8 cellular contexts compared by ENCODE assay signal in genomic region chr10:50621981-50622496, GRCh38. TPM values are rescaled to one million over a fixed set of nuclear protein-coding genes. Genes with fewer than 3 reads are reported as not detected.
DNase-seq lines count a peak whose midpoint lies in the region; ATAC-seq and TF ChIP-seq lines count a peak whose summit lies in the region.

No MANE protein-coding gene starts in this region.

- H3K4me3 ChIP-seq in dorsolateral prefrontal cortex (peak overlapping the region; percentile 64 to 99 (median 92)), lower leg skin (ENCODE audit: low read depth, poor library complexity, severe bottlenecking) (peak overlapping the region; percentile 78)

- DNase-seq in ACHN = peak; percentile 96
- DNase-seq in NCI-H226 = peak; percentile 97
- DNase-seq in activated CD4-positive, alpha-beta T cell treated with anti-CD3 and anti-CD28 coated beads, Interleukin-2, amount 50 U/mL, for 48 hours = peak; percentile 58 to 70
- DNase-seq in dorsolateral prefrontal cortex = peak; percentile 82 to 97 (median 93)
- peak; percentile 96 to 99 for DNase-seq in lower leg skin (ENCODE audit: low spot score in 2 of 2)
- peak; percentile 22 to 28 for DNase-seq in stimulated activated CD4-positive, alpha-beta T cell treated with anti-CD3 and anti-CD28 coated beads, Interleukin-4, amount 100 ng/mL, for 48 hours (ENCODE audit: low read depth in 2 of 2)

- 1 to 2% methylated on average over 17 of the region's 17 CpGs for WGBS in lower leg skin, 2 donors

- intact Hi-C loops in dorsolateral prefrontal cortex (cut with DNase I) = loop anchor here (2.0 to 5.0 kb wide), 4 partner anchors 45 to 330 kb away; no protein-coding TSS in a partner anchor
- intact Hi-C loops in lower leg skin (cut with DNase I; ENCODE audit: low total_unique reads) = loop anchor here (10.0 kb wide), 1 partner anchor 197 kb away; no protein-coding TSS in a partner anchor

- TF ChIP-seq POLR2A in lower leg skin (IDR thresholded peaks at IDR 0.05) = no peak

- H3K27me3 ChIP-seq in dorsolateral prefrontal cortex = no peaks in the 10 kb centered on the region

- H3K27ac ChIP-seq in dorsolateral prefrontal cortex = peak overlapping the region; percentile 79 to 100 (median 100)

- TF ChIP-seq CTCF in dorsolateral prefrontal cortex (IDR thresholded peaks at IDR 0.05 in 54 of 56, conservative IDR thresholded peaks at IDR 0.05 in 2 of 56; ENCODE audit: low read depth in 1 of 56, partially characterized antibody in 56 of 56) (peak in 30 of 56 donors; percentile 10 to 44 (median 27)), lower leg skin (IDR thresholded peaks at IDR 0.05) (no peak)

- in situ Hi-C loops in ACHN (cut with HindIII; ENCODE audit: low pct_ligation_motif_present, low pct_unique_long_range_greater_than_20kb, low sequenced_read_pairs) = no loop called here

- ATAC-seq in GM18511 (IDR thresholded peaks at IDR 0.05; ENCODE audit: unreplicated experiment) (peak; percentile 40), HG03060 (IDR thresholded peaks at IDR 0.05; ENCODE audit: low read depth, unreplicated experiment) (peak; percentile 17)

RNA-seq across cellular contexts. Expression of gene SGMS1, which starts 1.7 kb away (rescaled TPM):
- total RNA-seq in dorsolateral prefrontal cortex (100 to 1,000 TPM in 1 of 120 experiments, 10 to 100 TPM in 119; 37.8 to 101 (median 59.4) TPM), lower leg skin (100 to 1,000 TPM; 153 to 235 (median 186) TPM)

Comparison
In these comparisons a context has a peak if more than half of its experiments do, and no peak if none do; other contexts are left out.
1. Peak in every context shown above with its lines: DNase-seq, ATAC-seq, H3K4me3 ChIP-seq and H3K27ac ChIP-seq.
2. DNase-seq: peak in every context shown above with its lines; median percentile 98 in lower leg skin; 97 in NCI-H226; 96 in ACHN; 93 in dorsolateral prefrontal cortex; 64 in activated CD4-positive, alpha-beta T cell treated with anti-CD3 and anti-CD28 coated beads, Interleukin-2, amount 50 U/mL, for 48 hours; 25 in stimulated activated CD4-positive, alpha-beta T cell treated with anti-CD3 and anti-CD28 coated beads, Interleukin-4, amount 100 ng/mL, for 48 hours.
3. CTCF ChIP-seq: peak in dorsolateral prefrontal cortex (30 of 56); none in lower leg skin (0 of 3).